1 cellular context compared by ENCODE assay signal in the genomic region with DNA sequence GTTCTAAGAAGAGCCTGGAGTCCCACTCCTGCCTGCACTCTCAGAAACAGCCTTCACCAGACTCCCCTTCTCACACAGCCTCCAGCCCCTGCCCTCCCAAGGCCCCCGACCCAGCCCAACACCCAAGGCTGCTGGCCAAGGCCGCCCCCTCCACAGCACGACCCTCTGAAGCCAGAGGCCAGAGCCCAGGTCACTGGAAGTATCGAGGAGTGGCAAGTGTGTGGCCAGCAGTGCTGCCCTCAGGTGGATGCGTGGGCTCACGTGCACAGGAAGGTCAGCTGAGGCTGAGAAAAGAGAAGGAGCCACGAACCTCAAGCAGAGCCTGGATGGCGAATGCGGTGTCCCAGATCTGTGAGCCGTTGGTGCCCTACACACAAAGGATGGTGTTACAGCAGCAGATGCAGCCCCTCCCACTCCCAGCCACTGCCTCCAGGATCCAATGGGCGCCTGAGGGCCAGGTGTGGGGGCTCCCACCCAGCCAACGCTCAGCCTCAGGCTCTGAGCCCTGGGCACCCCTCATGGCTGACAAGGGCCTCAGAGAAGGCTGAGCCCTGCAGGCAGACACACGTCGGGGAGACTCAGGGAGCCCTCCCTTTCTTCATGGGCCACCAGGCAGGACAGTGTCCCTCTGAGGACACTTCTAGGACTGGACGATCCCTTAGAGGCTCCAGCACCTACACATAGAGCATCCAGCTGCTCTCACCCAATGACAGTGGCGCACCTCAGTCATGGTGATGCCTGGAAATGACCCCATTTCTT.
TF ChIP-seq lines count a peak whose summit lies in the region.

No MANE protein-coding gene starts in this region.

TF ChIP-seq in WTC11, 78 proteins besides CTCF, POLR2A, EP300 and RAD21 (continued from another document):
- no peak for TF ChIP-seq STAT6 (CRISPR knock-in tag; conservative IDR thresholded peaks at IDR 0.05; ENCODE audit: low read depth)
- no peak for TF ChIP-seq SMAD4 (CRISPR knock-in tag; IDR thresholded peaks at IDR 0.05)
- TF ChIP-seq, protein P1, sequence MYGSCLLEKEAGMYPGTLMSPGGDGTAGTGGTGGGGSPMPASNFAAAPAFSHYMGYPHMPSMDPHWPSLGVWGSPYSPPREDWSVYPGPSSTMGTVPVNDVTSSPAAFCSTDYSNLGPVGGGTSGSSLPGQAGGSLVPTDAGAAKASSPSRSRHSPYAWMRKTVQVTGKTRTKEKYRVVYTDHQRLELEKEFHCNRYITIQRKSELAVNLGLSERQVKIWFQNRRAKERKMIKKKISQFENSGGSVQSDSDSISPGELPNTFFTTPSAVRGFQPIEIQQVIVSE (CRISPR knock-in tag; IDR thresholded peaks at IDR 0.05; ENCODE audit: borderline replicate concordance) = no peak
- TF ChIP-seq, protein P2, sequence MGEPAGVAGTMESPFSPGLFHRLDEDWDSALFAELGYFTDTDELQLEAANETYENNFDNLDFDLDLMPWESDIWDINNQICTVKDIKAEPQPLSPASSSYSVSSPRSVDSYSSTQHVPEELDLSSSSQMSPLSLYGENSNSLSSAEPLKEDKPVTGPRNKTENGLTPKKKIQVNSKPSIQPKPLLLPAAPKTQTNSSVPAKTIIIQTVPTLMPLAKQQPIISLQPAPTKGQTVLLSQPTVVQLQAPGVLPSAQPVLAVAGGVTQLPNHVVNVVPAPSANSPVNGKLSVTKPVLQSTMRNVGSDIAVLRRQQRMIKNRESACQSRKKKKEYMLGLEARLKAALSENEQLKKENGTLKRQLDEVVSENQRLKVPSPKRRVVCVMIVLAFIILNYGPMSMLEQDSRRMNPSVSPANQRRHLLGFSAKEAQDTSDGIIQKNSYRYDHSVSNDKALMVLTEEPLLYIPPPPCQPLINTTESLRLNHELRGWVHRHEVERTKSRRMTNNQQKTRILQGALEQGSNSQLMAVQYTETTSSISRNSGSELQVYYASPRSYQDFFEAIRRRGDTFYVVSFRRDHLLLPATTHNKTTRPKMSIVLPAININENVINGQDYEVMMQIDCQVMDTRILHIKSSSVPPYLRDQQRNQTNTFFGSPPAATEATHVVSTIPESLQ (CRISPR knock-in tag; IDR thresholded peaks at IDR 0.05) = no peak
- no peak for TF ChIP-seq ZNF232 (CRISPR knock-in tag; IDR thresholded peaks at IDR 0.05)
- no peak for TF ChIP-seq TP53 (CRISPR knock-in tag; IDR thresholded peaks at IDR 0.05)
- no peak for TF ChIP-seq CREB1 (CRISPR knock-in tag; IDR thresholded peaks at IDR 0.05)
